In the genomic region with DNA sequence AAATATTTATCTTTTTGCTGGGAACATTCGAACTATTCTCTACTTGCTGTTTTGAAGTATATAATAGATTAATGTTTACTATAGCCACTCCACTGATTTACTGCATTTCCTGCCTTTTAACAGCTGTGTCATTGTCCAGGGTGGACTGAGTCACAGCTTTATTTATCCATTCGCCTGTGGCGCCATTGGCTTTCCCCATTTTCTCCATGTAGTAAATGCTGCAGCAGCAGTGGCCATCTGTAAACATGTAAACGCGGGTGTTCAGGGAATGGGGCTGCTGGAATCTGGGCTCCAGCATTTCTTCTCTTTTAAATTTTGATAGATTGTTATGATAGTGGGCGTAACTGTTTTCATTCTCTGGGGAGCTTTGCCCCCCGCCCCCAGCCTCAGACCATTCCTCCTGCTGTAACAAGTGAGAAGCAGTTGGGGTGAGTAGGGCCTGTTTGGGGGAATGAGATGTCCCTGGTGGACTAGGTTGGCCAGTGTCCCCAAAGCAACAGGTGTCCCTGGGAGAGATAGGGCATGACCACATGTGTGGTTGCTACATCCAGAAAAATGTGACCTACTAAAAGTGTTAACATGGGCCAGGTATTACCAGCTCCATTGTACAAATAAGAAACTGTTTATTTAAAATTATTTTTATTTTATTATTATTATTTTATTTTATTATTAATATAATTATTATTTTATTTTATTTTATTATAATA, we compare ENCODE assay signal across 1 cellular context.
TF ChIP-seq lines count a peak whose summit lies in the region.

No MANE protein-coding gene starts in this region.

TF ChIP-seq in A549, 52 proteins besides CTCF, POLR2A, EP300 and RAD21 (continued from another document):
- TF ChIP-seq, protein P1, sequence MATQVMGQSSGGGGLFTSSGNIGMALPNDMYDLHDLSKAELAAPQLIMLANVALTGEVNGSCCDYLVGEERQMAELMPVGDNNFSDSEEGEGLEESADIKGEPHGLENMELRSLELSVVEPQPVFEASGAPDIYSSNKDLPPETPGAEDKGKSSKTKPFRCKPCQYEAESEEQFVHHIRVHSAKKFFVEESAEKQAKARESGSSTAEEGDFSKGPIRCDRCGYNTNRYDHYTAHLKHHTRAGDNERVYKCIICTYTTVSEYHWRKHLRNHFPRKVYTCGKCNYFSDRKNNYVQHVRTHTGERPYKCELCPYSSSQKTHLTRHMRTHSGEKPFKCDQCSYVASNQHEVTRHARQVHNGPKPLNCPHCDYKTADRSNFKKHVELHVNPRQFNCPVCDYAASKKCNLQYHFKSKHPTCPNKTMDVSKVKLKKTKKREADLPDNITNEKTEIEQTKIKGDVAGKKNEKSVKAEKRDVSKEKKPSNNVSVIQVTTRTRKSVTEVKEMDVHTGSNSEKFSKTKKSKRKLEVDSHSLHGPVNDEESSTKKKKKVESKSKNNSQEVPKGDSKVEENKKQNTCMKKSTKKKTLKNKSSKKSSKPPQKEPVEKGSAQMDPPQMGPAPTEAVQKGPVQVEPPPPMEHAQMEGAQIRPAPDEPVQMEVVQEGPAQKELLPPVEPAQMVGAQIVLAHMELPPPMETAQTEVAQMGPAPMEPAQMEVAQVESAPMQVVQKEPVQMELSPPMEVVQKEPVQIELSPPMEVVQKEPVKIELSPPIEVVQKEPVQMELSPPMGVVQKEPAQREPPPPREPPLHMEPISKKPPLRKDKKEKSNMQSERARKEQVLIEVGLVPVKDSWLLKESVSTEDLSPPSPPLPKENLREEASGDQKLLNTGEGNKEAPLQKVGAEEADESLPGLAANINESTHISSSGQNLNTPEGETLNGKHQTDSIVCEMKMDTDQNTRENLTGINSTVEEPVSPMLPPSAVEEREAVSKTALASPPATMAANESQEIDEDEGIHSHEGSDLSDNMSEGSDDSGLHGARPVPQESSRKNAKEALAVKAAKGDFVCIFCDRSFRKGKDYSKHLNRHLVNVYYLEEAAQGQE (IDR thresholded peaks at IDR 0.05) = no peak
- TF ChIP-seq RARB (CRISPR knock-in tag; IDR thresholded peaks at IDR 0.05) = no peak
- TF ChIP-seq ZFP36 (IDR thresholded peaks at IDR 0.05; ENCODE audit: borderline replicate concordance, partially characterized antibody) = no peak
- no peak for TF ChIP-seq POLR2AphosphoS2 (conservative IDR thresholded peaks at IDR 0.05; ENCODE audit: low read length)
- TF ChIP-seq, protein P2, sequence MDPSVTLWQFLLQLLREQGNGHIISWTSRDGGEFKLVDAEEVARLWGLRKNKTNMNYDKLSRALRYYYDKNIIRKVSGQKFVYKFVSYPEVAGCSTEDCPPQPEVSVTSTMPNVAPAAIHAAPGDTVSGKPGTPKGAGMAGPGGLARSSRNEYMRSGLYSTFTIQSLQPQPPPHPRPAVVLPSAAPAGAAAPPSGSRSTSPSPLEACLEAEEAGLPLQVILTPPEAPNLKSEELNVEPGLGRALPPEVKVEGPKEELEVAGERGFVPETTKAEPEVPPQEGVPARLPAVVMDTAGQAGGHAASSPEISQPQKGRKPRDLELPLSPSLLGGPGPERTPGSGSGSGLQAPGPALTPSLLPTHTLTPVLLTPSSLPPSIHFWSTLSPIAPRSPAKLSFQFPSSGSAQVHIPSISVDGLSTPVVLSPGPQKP (IDR thresholded peaks at IDR 0.05; ENCODE audit: low read depth, low read length) = no peak
- TF ChIP-seq ZC3H11A (IDR thresholded peaks at IDR 0.05) = no peak
- TF ChIP-seq SREBF2 (IDR thresholded peaks at IDR 0.05) = no peak
- no peak for TF ChIP-seq RFX5 (IDR thresholded peaks at IDR 0.05)
- no peak for TF ChIP-seq MYC (IDR thresholded peaks at IDR 0.05; ENCODE audit: borderline replicate concordance, low read length)
- 0 out of 2 replicates have a peak, but pooled peaks have one; percentile 14 for TF ChIP-seq FOSL2 (IDR thresholded peaks at IDR 0.05)
- peak; percentile 70 for TF ChIP-seq FOSL2 (CRISPR knock-in tag; IDR thresholded peaks at IDR 0.05)
- TF ChIP-seq HEYL (CRISPR knock-in tag; IDR thresholded peaks at IDR 0.05) = no peak
- no peak for TF ChIP-seq ZNF302 (CRISPR knock-in tag; IDR thresholded peaks at IDR 0.05)
- TF ChIP-seq TFCP2L1 (CRISPR knock-in tag; IDR thresholded peaks at IDR 0.05) = no peak
- TF ChIP-seq NFE2L2 (conservative IDR thresholded peaks at IDR 0.05; ENCODE audit: low read length) = no peak
- peak; percentile 74 for TF ChIP-seq MAFK (IDR thresholded peaks at IDR 0.05; ENCODE audit: partially characterized antibody)
- TF ChIP-seq, protein P3, sequence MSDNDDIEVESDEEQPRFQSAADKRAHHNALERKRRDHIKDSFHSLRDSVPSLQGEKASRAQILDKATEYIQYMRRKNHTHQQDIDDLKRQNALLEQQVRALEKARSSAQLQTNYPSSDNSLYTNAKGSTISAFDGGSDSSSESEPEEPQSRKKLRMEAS (IDR thresholded peaks at IDR 0.05) = no peak; the same call in 1 of the 2 replicates
